ENCODE assay signal across 1 cellular context in the genomic region with DNA sequence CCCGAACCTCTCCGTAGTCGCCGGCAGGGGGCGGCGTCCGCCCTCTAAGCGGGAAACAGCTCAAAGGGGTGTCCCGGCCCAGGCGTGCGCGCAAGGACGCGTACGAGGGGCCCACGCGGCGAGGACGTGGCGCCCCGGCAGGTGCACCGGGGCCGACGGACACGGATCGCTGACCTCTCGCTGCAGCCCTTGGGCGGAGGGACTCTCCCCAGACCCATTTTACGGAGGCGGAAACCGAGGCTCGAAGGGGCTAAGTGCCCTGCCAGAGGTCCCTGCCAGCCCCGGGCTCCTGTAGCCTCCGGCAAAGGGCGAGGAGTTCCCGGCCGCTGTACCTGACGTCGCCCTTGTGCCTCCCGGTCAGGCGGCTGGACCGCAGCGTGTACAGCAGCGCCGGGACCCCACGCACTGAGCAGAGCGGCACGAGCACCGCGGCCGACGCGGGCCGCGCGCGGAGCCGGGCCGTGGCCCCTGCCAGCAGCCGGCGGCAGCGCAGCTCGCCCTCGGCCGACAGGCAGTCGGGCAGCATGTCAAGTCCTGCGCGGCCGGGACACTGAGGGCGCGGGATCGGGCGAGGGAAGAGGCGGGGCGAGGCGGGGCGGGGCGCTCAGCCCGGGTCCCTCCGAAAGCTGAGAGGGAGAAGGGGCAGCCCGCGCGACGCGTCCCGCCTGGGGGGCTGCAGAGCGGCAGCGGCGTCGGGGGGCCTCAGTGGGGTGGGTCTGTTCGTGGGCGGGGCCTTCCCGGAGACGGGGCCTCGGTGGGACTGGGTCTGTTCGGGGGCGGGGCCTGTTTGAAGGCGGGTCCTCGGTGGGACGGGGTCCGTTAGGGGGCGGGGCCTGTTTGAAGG.
TF ChIP-seq lines count a peak whose summit lies in the region.

A gene with protein sequence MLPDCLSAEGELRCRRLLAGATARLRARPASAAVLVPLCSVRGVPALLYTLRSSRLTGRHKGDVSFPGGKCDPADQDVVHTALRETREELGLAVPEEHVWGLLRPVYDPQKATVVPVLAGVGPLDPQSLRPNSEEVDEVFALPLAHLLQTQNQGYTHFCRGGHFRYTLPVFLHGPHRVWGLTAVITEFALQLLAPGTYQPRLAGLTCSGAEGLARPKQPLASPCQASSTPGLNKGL (minus strand): TSS at position 552 of the 844 bp plus-strand sequence. CDS start 26 bp downstream, at position 526.

TF ChIP-seq in HepG2, 621 proteins besides CTCF, POLR2A, EP300 and RAD21 (continued from another document and continues in another):
- TF ChIP-seq, protein P1, sequence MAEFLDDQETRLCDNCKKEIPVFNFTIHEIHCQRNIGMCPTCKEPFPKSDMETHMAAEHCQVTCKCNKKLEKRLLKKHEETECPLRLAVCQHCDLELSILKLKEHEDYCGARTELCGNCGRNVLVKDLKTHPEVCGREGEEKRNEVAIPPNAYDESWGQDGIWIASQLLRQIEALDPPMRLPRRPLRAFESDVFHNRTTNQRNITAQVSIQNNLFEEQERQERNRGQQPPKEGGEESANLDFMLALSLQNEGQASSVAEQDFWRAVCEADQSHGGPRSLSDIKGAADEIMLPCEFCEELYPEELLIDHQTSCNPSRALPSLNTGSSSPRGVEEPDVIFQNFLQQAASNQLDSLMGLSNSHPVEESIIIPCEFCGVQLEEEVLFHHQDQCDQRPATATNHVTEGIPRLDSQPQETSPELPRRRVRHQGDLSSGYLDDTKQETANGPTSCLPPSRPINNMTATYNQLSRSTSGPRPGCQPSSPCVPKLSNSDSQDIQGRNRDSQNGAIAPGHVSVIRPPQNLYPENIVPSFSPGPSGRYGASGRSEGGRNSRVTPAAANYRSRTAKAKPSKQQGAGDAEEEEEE (CRISPR knock-in tag; IDR thresholded peaks at IDR 0.05; ENCODE audit: borderline replicate concordance): no peak
- TF ChIP-seq, protein P2, sequence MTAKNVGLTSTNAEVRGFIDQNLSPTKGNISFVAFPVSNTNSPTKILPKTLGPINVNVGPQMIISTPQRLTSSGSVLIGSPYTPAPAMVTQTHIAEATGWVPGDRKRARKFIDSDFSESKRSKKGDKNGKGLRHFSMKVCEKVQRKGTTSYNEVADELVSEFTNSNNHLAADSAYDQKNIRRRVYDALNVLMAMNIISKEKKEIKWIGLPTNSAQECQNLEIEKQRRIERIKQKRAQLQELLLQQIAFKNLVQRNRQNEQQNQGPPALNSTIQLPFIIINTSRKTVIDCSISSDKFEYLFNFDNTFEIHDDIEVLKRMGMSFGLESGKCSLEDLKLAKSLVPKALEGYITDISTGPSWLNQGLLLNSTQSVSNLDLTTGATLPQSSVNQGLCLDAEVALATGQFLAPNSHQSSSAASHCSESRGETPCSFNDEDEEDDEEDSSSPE (CRISPR knock-in tag; IDR thresholded peaks at IDR 0.05): peak; percentile 90
- no peak for TF ChIP-seq RXRB (CRISPR knock-in tag; IDR thresholded peaks at IDR 0.05; ENCODE audit: borderline replicate concordance)
- TF ChIP-seq, protein P3, sequence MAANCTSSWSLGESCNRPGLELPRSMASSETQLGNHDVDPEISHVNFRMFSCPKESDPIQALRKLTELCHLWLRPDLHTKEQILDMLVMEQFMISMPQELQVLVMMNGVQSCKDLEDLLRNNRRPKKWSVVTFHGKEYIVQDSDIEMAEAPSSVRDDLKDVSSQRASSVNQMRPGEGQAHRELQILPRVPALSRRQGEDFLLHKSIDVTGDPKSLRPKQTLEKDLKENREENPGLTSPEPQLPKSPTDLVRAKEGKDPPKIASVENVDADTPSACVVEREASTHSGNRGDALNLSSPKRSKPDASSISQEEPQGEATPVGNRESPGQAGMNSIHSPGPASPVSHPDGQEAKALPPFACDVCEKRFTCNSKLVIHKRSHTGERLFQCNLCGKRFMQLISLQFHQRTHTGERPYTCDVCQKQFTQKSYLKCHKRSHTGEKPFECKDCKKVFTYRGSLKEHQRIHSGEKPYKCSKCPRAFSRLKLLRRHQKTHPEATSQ (CRISPR knock-in tag; IDR thresholded peaks at IDR 0.05; ENCODE audit: borderline replicate concordance): no peak
- no peak for TF ChIP-seq NFATC3 (CRISPR knock-in tag; IDR thresholded peaks at IDR 0.05)
- 0 out of 2 replicates have a peak, but pooled peaks have one; percentile 12 for TF ChIP-seq RELA (CRISPR knock-in tag; IDR thresholded peaks at IDR 0.05)
- no peak for TF ChIP-seq MED8 (CRISPR knock-in tag; IDR thresholded peaks at IDR 0.05; ENCODE audit: insufficient replicate concordance)
- no peak for TF ChIP-seq TBX3 (IDR thresholded peaks at IDR 0.05; ENCODE audit: borderline replicate concordance)
- TF ChIP-seq TEAD3 (CRISPR knock-in tag; optimal IDR thresholded peaks at IDR 0.05; ENCODE audit: borderline replicate concordance): no peak
- TF ChIP-seq BORCS8-MEF2B (CRISPR knock-in tag; IDR thresholded peaks at IDR 0.05): no peak; the same call in 1 of the 2 replicates
- peak; percentile 95 for TF ChIP-seq CHCHD3 (CRISPR knock-in tag; IDR thresholded peaks at IDR 0.05)
- TF ChIP-seq ZNF792 (CRISPR knock-in tag; IDR thresholded peaks at IDR 0.05): peak; percentile 72; the same call in 1 of the 2 replicates
- peak; percentile 29; the same call in 1 of the 2 replicates for TF ChIP-seq HMG20A (CRISPR knock-in tag; IDR thresholded peaks at IDR 0.05; ENCODE audit: borderline replicate concordance)
- TF ChIP-seq ZNF354B (CRISPR knock-in tag; IDR thresholded peaks at IDR 0.05): no peak
- TF ChIP-seq, protein P4, sequence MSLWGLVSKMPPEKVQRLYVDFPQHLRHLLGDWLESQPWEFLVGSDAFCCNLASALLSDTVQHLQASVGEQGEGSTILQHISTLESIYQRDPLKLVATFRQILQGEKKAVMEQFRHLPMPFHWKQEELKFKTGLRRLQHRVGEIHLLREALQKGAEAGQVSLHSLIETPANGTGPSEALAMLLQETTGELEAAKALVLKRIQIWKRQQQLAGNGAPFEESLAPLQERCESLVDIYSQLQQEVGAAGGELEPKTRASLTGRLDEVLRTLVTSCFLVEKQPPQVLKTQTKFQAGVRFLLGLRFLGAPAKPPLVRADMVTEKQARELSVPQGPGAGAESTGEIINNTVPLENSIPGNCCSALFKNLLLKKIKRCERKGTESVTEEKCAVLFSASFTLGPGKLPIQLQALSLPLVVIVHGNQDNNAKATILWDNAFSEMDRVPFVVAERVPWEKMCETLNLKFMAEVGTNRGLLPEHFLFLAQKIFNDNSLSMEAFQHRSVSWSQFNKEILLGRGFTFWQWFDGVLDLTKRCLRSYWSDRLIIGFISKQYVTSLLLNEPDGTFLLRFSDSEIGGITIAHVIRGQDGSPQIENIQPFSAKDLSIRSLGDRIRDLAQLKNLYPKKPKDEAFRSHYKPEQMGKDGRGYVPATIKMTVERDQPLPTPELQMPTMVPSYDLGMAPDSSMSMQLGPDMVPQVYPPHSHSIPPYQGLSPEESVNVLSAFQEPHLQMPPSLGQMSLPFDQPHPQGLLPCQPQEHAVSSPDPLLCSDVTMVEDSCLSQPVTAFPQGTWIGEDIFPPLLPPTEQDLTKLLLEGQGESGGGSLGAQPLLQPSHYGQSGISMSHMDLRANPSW (CRISPR knock-in tag; IDR thresholded peaks at IDR 0.05; ENCODE audit: borderline replicate concordance): no peak
- peak; percentile 47 for TF ChIP-seq ZNF124 (CRISPR knock-in tag; IDR thresholded peaks at IDR 0.05)
- peak; percentile 56; the same call in 1 of the 2 replicates for TF ChIP-seq ZNF782 (CRISPR knock-in tag; IDR thresholded peaks at IDR 0.05; ENCODE audit: borderline replicate concordance)
- TF ChIP-seq, protein P5, sequence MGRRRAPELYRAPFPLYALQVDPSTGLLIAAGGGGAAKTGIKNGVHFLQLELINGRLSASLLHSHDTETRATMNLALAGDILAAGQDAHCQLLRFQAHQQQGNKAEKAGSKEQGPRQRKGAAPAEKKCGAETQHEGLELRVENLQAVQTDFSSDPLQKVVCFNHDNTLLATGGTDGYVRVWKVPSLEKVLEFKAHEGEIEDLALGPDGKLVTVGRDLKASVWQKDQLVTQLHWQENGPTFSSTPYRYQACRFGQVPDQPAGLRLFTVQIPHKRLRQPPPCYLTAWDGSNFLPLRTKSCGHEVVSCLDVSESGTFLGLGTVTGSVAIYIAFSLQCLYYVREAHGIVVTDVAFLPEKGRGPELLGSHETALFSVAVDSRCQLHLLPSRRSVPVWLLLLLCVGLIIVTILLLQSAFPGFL (CRISPR knock-in tag; IDR thresholded peaks at IDR 0.05): no peak
- no peak for TF ChIP-seq JDP2 (CRISPR knock-in tag; IDR thresholded peaks at IDR 0.05; ENCODE audit: borderline replicate concordance)
- no peak for TF ChIP-seq ZNF207 (IDR thresholded peaks at IDR 0.05; ENCODE audit: borderline replicate concordance)
- TF ChIP-seq PTBP1 (IDR thresholded peaks at IDR 0.05; ENCODE audit: low read depth, low read length, poor library complexity, severe bottlenecking): no peak
- TF ChIP-seq, protein P6, sequence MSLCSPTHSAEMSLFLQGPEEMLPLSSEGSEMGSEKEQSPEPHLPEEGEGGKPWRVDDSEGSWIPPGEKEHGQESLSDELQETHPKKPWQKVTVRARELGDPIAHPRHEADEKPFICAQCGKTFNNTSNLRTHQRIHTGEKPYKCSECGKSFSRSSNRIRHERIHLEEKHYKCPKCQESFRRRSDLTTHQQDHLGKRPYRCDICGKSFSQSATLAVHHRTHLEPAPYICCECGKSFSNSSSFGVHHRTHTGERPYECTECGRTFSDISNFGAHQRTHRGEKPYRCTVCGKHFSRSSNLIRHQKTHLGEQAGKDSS (CRISPR knock-in tag; IDR thresholded peaks at IDR 0.05; ENCODE audit: borderline replicate concordance, low read depth): no peak
- TF ChIP-seq ZNF549 (CRISPR knock-in tag; IDR thresholded peaks at IDR 0.05): no peak
- TF ChIP-seq ZFP90 (CRISPR knock-in tag; IDR thresholded peaks at IDR 0.05; ENCODE audit: borderline replicate concordance): no peak
- TF ChIP-seq HIVEP1 (CRISPR knock-in tag; IDR thresholded peaks at IDR 0.05): peak; percentile 81; the same call in 1 of the 2 replicates
- 0 out of 2 replicates have a peak, but pooled peaks have one; percentile 38 for TF ChIP-seq BRCA1 (CRISPR knock-in tag; IDR thresholded peaks at IDR 0.05)
- TF ChIP-seq NR3C1 (CRISPR knock-in tag; IDR thresholded peaks at IDR 0.05): no peak
- TF ChIP-seq, protein P7, sequence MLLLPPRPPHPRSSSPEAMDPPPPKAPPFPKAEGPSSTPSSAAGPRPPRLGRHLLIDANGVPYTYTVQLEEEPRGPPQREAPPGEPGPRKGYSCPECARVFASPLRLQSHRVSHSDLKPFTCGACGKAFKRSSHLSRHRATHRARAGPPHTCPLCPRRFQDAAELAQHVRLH (CRISPR knock-in tag; IDR thresholded peaks at IDR 0.05; ENCODE audit: borderline replicate concordance, low read depth): no peak
- no peak for TF ChIP-seq MEF2D (CRISPR knock-in tag; IDR thresholded peaks at IDR 0.05)
- TF ChIP-seq ZNF605 (CRISPR knock-in tag; IDR thresholded peaks at IDR 0.05): peak; percentile 50; the same call in 1 of the 2 replicates
- TF ChIP-seq ZNF296 (CRISPR knock-in tag; conservative IDR thresholded peaks at IDR 0.05): no peak
- no peak for TF ChIP-seq NFE2L2 (IDR thresholded peaks at IDR 0.05; ENCODE audit: low read length)
- peak; percentile 91 for TF ChIP-seq SAFB2 (CRISPR knock-in tag; IDR thresholded peaks at IDR 0.05; ENCODE audit: borderline replicate concordance, low read depth)
- no peak for TF ChIP-seq SETDB1 (CRISPR knock-in tag; IDR thresholded peaks at IDR 0.05; ENCODE audit: borderline replicate concordance)
- TF ChIP-seq FOSL1 (CRISPR knock-in tag; IDR thresholded peaks at IDR 0.05; ENCODE audit: borderline replicate concordance): no peak
- no peak for TF ChIP-seq WIZ (CRISPR knock-in tag; IDR thresholded peaks at IDR 0.05)
- no peak for TF ChIP-seq ZNF7 (CRISPR knock-in tag; IDR thresholded peaks at IDR 0.05)
- TF ChIP-seq ZSCAN30 (CRISPR knock-in tag; IDR thresholded peaks at IDR 0.05): no peak
- TF ChIP-seq, protein P8, sequence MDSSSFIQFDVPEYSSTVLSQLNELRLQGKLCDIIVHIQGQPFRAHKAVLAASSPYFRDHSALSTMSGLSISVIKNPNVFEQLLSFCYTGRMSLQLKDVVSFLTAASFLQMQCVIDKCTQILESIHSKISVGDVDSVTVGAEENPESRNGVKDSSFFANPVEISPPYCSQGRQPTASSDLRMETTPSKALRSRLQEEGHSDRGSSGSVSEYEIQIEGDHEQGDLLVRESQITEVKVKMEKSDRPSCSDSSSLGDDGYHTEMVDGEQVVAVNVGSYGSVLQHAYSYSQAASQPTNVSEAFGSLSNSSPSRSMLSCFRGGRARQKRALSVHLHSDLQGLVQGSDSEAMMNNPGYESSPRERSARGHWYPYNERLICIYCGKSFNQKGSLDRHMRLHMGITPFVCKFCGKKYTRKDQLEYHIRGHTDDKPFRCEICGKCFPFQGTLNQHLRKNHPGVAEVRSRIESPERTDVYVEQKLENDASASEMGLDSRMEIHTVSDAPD (CRISPR knock-in tag; IDR thresholded peaks at IDR 0.05): no peak
- TF ChIP-seq U2AF2 (IDR thresholded peaks at IDR 0.05; ENCODE audit: low read depth, low read length): no peak
- TF ChIP-seq, protein P9, sequence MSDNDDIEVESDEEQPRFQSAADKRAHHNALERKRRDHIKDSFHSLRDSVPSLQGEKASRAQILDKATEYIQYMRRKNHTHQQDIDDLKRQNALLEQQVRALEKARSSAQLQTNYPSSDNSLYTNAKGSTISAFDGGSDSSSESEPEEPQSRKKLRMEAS (IDR thresholded peaks at IDR 0.05): peak; percentile 95
- no peak for TF ChIP-seq NAIF1 (CRISPR knock-in tag; IDR thresholded peaks at IDR 0.05; ENCODE audit: borderline replicate concordance)
